1 cellular context compared by ENCODE assay signal in genomic region chr16:2954228-2954627, GRCh38.
TF ChIP-seq lines count a peak whose summit lies in the region.

No MANE protein-coding gene starts in this region.

TF ChIP-seq in HepG2, 621 proteins besides CTCF, POLR2A, EP300 and RAD21:
- TF ChIP-seq KDM2A (CRISPR knock-in tag; IDR thresholded peaks at IDR 0.05; ENCODE audit: borderline replicate concordance, low read depth) (no peak), SNAI1 (CRISPR knock-in tag; IDR thresholded peaks at IDR 0.05; ENCODE audit: borderline replicate concordance) (no peak), SETDB1 (CRISPR knock-in tag; IDR thresholded peaks at IDR 0.05; ENCODE audit: borderline replicate concordance) (no peak), HOXA9 (CRISPR knock-in tag; IDR thresholded peaks at IDR 0.05; ENCODE audit: borderline replicate concordance) (no peak), ZNF33B (CRISPR knock-in tag; IDR thresholded peaks at IDR 0.05) (no peak), ATAD3A (CRISPR knock-in tag; IDR thresholded peaks at IDR 0.05) (no peak), HNF1B (CRISPR knock-in tag; IDR thresholded peaks at IDR 0.05) (no peak), ZNF143 (CRISPR knock-in tag; IDR thresholded peaks at IDR 0.05) (no peak), MBD4 (IDR thresholded peaks at IDR 0.05; ENCODE audit: borderline replicate concordance, low read length) (no peak), HMGA1 (CRISPR knock-in tag; conservative IDR thresholded peaks at IDR 0.05) (no peak), THRA (CRISPR knock-in tag; IDR thresholded peaks at IDR 0.05; ENCODE audit: borderline replicate concordance) (no peak), PAWR (CRISPR knock-in tag; IDR thresholded peaks at IDR 0.05; ENCODE audit: borderline replicate concordance) (no peak), ZSCAN31 (CRISPR knock-in tag; IDR thresholded peaks at IDR 0.05; ENCODE audit: low read depth) (no peak), ZSCAN5A (CRISPR knock-in tag; IDR thresholded peaks at IDR 0.05; ENCODE audit: borderline replicate concordance) (no peak), TRAFD1 (CRISPR knock-in tag; IDR thresholded peaks at IDR 0.05; ENCODE audit: borderline replicate concordance) (no peak), REXO4 (CRISPR knock-in tag; IDR thresholded peaks at IDR 0.05; ENCODE audit: borderline replicate concordance) (no peak), REL (CRISPR knock-in tag; conservative IDR thresholded peaks at IDR 0.05) (no peak)
- TF ChIP-seq, protein P1, sequence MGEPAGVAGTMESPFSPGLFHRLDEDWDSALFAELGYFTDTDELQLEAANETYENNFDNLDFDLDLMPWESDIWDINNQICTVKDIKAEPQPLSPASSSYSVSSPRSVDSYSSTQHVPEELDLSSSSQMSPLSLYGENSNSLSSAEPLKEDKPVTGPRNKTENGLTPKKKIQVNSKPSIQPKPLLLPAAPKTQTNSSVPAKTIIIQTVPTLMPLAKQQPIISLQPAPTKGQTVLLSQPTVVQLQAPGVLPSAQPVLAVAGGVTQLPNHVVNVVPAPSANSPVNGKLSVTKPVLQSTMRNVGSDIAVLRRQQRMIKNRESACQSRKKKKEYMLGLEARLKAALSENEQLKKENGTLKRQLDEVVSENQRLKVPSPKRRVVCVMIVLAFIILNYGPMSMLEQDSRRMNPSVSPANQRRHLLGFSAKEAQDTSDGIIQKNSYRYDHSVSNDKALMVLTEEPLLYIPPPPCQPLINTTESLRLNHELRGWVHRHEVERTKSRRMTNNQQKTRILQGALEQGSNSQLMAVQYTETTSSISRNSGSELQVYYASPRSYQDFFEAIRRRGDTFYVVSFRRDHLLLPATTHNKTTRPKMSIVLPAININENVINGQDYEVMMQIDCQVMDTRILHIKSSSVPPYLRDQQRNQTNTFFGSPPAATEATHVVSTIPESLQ (CRISPR knock-in tag; conservative IDR thresholded peaks at IDR 0.05), result no peak
- TF ChIP-seq, protein P2, sequence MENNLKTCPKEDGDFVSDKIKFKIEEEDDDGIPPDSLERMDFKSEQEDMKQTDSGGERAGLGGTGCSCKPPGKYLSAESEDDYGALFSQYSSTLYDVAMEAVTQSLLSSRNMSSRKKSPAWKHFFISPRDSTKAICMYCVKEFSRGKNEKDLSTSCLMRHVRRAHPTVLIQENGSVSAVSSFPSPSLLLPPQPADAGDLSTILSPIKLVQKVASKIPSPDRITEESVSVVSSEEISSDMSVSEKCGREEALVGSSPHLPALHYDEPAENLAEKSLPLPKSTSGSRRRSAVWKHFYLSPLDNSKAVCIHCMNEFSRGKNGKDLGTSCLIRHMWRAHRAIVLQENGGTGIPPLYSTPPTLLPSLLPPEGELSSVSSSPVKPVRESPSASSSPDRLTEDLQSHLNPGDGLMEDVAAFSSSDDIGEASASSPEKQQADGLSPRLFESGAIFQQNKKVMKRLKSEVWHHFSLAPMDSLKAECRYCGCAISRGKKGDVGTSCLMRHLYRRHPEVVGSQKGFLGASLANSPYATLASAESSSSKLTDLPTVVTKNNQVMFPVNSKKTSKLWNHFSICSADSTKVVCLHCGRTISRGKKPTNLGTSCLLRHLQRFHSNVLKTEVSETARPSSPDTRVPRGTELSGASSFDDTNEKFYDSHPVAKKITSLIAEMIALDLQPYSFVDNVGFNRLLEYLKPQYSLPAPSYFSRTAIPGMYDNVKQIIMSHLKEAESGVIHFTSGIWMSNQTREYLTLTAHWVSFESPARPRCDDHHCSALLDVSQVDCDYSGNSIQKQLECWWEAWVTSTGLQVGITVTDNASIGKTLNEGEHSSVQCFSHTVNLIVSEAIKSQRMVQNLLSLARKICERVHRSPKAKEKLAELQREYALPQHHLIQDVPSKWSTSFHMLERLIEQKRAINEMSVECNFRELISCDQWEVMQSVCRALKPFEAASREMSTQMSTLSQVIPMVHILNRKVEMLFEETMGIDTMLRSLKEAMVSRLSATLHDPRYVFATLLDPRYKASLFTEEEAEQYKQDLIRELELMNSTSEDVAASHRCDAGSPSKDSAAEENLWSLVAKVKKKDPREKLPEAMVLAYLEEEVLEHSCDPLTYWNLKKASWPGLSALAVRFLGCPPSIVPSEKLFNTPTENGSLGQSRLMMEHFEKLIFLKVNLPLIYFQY (CRISPR knock-in tag; IDR thresholded peaks at IDR 0.05; ENCODE audit: borderline replicate concordance), result no peak
- TF ChIP-seq, protein P3, sequence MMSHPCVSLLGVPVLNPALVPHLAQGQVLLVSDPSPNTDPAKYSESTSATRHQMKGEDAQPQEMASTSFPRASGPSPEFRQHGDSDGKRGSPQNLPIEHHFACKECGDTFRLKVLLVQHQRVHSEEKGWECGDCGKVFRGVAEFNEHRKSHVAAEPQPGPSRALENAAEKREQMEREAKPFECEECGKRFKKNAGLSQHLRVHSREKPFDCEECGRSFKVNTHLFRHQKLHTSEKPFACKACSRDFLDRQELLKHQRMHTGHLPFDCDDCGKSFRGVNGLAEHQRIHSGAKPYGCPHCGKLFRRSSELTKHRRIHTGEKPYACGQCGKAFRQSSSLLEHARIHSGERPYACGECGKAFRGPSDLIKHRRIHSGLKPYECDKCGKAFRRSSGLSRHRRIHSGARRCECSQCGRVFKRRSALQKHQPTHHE (CRISPR knock-in tag; IDR thresholded peaks at IDR 0.05; ENCODE audit: borderline replicate concordance), result no peak
